In the genomic region with DNA sequence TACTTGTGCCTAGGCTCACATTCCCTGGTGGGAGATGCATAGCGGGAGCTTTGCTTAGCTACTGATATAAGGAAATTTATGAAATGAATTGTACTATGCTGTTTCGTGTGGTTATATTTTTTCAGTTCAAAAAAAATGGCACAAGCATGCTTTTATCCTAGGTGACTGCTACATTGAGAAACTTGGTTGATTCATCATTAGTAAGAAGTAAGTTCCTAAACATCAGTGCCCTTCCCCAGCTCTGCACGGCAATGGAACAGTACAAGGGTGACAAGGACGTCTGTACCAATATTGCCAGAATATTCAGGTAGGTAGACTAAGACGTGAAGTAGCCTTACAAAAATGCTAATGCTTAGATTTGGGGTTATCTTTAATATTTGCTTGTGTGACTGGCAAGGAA, we compare ENCODE assay signal across 29 cellular contexts.
"Had no signal": no experiment of that assay in that cellular context is flagged by ENCODE, and none has a peak within 500 bp of the region (broad histone marks: within the 10 kb centered on the region; RNA-seq: fewer than 3 reads in every experiment).

No MANE protein-coding gene starts in this region.

- DNase-seq: activated CD4-positive, alpha-beta memory T cell treated with anti-CD3 and anti-CD28 coated beads for 36 hours; activated CD4-positive, alpha-beta T cell treated with anti-CD3 and anti-CD28 coated beads, Interleukin-2, amount 10 ng/mL, durations not matched to agents 7 days and 5 days; activated CD4-positive, CD25-positive, alpha-beta regulatory T cell; activated gamma-delta T cell; activated naive CD4-positive, alpha-beta T cell treated with anti-CD3 and anti-CD28 coated beads for 36 hours; activated T-cell treated with anti-CD3 and anti-CD28 coated beads for 4 hours; activated T-cell treated with anti-CD3 and anti-CD28 coated beads, Interleukin-2, amount 50 U/mL, for 48 hours; amygdala; colonic mucosa; Kasumi-1; MG63; MV-4-11; NCI-H1105; NCI-H1436; NCI-H1694 treated with DMSO at 0.1 percent for 48 hours; NCI-H2029 treated with DMSO at 0.1 percent for 48 hours; NCI-H345; NCI-H510A; NCI-H526 treated with DMSO at 0.1 percent for 48 hours; NCI-H82; SHP77 treated with DMSO at 0.1 percent for 48 hours; T-helper 9 cell had no signal

- H3K4me1 ChIP-seq: colonic mucosa had no signal

- H3K9me3 Mint-ChIP-seq: activated T-helper 17 cell treated with anti-CD3 and anti-CD28 coated beads, Interleukin-2, amount 50 U/mL, for 72 hours had no signal

- H3K27ac ChIP-seq: colonic mucosa, RWPE1, VCaP had no signal

- H3K4me3 Mint-ChIP-seq: activated CD4-positive, alpha-beta memory T cell treated with anti-CD3 and anti-CD28 coated beads for 36 hours; activated CD4-positive, alpha-beta T cell treated with anti-CD3 and anti-CD28 coated beads, Interleukin-2, amount 10 ng/mL, durations not matched to agents 7 days and 5 days; activated naive CD4-positive, alpha-beta T cell treated with anti-CD3 and anti-CD28 coated beads for 36 hours; activated naive CD8-positive, alpha-beta T cell; activated T-helper 17 cell treated with anti-CD3 and anti-CD28 coated beads, Interleukin-2, amount 50 U/mL, for 72 hours; brain; T-helper 1 cell treated with Interleukin-12 subunit alpha and Interleukin-12 subunit beta and Interleukin-4 antibody, amounts not matched to agents 30 μg/mL and 1 μg/mL, for 36 hours had no signal

- H3K36me3 ChIP-seq: colonic mucosa, MG63 had no signal

- H3K4me1 Mint-ChIP-seq: brain had no signal

- H3K4me3 ChIP-seq: colonic mucosa, MG63 had no signal

- H3K27ac Mint-ChIP-seq: activated CD4-positive, alpha-beta memory T cell treated with anti-CD3 and anti-CD28 coated beads for 36 hours; activated CD4-positive, alpha-beta T cell treated with anti-CD3 and anti-CD28 coated beads, Interleukin-2, amount 10 ng/mL, durations not matched to agents 7 days and 5 days; activated naive CD4-positive, alpha-beta T cell treated with anti-CD3 and anti-CD28 coated beads for 36 hours; activated naive CD8-positive, alpha-beta T cell; activated T-helper 17 cell treated with anti-CD3 and anti-CD28 coated beads, Interleukin-2, amount 50 U/mL, for 72 hours; brain; T-helper 1 cell treated with Interleukin-12 subunit alpha and Interleukin-12 subunit beta and Interleukin-4 antibody, amounts not matched to agents 30 μg/mL and 1 μg/mL, for 36 hours had no signal

- H3K27me3 Mint-ChIP-seq: activated naive CD8-positive, alpha-beta T cell; activated T-helper 17 cell treated with anti-CD3 and anti-CD28 coated beads, Interleukin-2, amount 50 U/mL, for 72 hours; brain had no signal

- ATAC-seq: activated T-helper 17 cell treated with anti-CD3 and anti-CD28 coated beads, Interleukin-2, amount 50 U/mL, for 72 hours; Panc1 had no signal

- H3K27me3 ChIP-seq: colonic mucosa, MG63 had no signal

- H3K9me3 ChIP-seq: colonic mucosa, MG63 had no signal
